Comparison of ENCODE assay signal across 12 cellular contexts in the genomic region with DNA sequence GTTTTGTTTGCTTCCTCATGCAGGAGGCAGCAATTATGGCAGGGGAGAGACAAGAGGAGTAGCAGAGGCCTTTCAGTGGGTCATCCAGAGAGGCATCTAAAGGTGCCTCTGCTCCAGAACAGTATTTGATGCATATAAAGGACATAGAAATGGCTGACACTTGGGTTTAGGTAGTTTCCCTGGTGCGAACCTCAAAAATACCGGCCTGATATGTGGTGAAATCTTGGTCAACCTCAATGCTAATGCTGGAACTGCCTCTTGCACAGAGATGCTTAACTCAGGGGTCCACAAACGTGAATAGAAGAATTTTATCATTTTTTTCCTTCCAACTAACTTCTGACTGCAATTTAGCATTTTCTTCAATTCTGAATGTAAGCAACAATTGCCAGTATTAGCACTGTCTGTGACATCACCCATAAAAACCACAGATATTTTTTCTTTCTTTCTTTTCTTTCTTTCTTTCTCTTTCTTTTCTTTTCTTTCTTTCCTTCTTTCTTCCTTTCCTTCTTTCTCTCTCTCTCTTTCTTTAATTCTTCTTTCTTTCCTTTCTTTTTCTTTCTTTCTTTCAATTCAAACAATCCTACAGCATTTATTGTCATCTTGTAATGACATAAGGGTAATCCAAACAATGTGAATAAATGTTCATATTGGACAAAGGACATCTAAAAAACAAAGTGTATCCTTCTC.
DNase-seq lines count a peak whose midpoint lies in the region; ATAC-seq, FAIRE-seq and TF ChIP-seq lines count a peak whose summit lies in the region.
"Had no signal": no experiment of that assay in that cellular context is flagged by ENCODE, and none has a peak within 500 bp of the region (broad histone marks: within the 10 kb centered on the region; RNA-seq: fewer than 3 reads in every experiment).

No MANE protein-coding gene starts in this region.

- DNase-seq in mammary epithelial cell (no peak), MCF 10A (ENCODE audit: unreplicated experiment) (no peak), astrocyte (ENCODE audit: low read depth) (no peak), LoVo (ENCODE audit: low spot score) (no peak), COLO829 (ENCODE audit: low spot score) (no peak)
- DNase-seq: activated CD8-positive, alpha-beta memory T cell treated with anti-CD3 and anti-CD28 coated beads, Interleukin-2, amount 50 U/mL, for 48 hours; NCI-H146 had no signal

- in situ Hi-C loops in mammary epithelial cell (cut with MboI; ENCODE audit: low sequenced_read_pairs in 2 of 2), result no loop called here

- BruUV-seq in mammary epithelial cell (replicated peaks; lab: Mats Ljungman, UMichigan), result no TSS peak
- BruUV-seq in MCF 10A (replicated peaks; lab: Mats Ljungman, UMichigan), result no TSS peak

- POLR2A ChIA-PET in MCF 10A (lab: Yijun Ruan, JAX), result no interaction called here

- H3K4me3 ChIP-seq in mammary epithelial cell (replicated peaks in 1 of 3; ENCODE audit: insufficient read depth in 1 of 3, low read depth in 2 of 3, low read length in 3 of 3), result peak overlapping the region in 1 of 3 experiments; percentile 8
- peak overlapping the region; percentile 1 for H3K4me3 ChIP-seq in astrocyte (ENCODE audit: insufficient read depth, low read depth, low read length)
- H3K4me3 ChIP-seq: upper lobe of right lung had no signal

- H3K79me2 ChIP-seq in mammary epithelial cell (ENCODE audit: insufficient read depth, low read length), result no peaks in the 10 kb centered on the region
- no peaks in the 10 kb centered on the region for H3K79me2 ChIP-seq in astrocyte (ENCODE audit: insufficient read depth, low read length)
- H3K79me2 ChIP-seq: parathyroid adenoma had no signal

- H4K20me1 ChIP-seq in mammary epithelial cell (ENCODE audit: insufficient read depth, low read length) (no peaks in the 10 kb centered on the region), astrocyte (ENCODE audit: insufficient read depth, low read length) (no peaks in the 10 kb centered on the region)

- TF ChIP-seq CTCF in mammary epithelial cell (conservative IDR thresholded peaks at IDR 0.05 in 1 of 2, IDR thresholded peaks at IDR 0.05 in 1 of 2; ENCODE audit: extremely low read depth in 1 of 2, insufficient read depth in 1 of 2, low read depth in 1 of 2, low read length in 2 of 2) (no peak), MCF 10A (IDR thresholded peaks at IDR 0.05; ENCODE audit: unreplicated experiment) (no peak), astrocyte (IDR thresholded peaks at IDR 0.05; ENCODE audit: insufficient read depth, low read depth, low read length) (no peak)

- H3K4me2 ChIP-seq in mammary epithelial cell (ENCODE audit: insufficient read depth, low read depth, low read length) (peak overlapping the region; percentile 78), astrocyte (ENCODE audit: low read length) (peak overlapping the region; percentile 76)

- H3K36me3 ChIP-seq in mammary epithelial cell (ENCODE audit: insufficient read depth, low read length), result no peaks in the 10 kb centered on the region
- H3K36me3 ChIP-seq in astrocyte (ENCODE audit: insufficient read depth, low read length), result no peaks in the 10 kb centered on the region
- H3K36me3 ChIP-seq: upper lobe of right lung had no signal

- H2AFZ ChIP-seq in mammary epithelial cell (ENCODE audit: low read depth, low read length), result peak overlapping the region; percentile 82
- H2AFZ ChIP-seq in astrocyte (ENCODE audit: low read depth, low read length), result peak overlapping the region; percentile 31
- H2AFZ ChIP-seq: parathyroid adenoma had no signal

- FAIRE-seq in astrocyte (lab: Jason Lieb, UNC), result no peak

- H3K36me3 Mint-ChIP-seq in MCF 10A (ENCODE audit: insufficient read depth, unreplicated experiment), result no peaks in the 10 kb centered on the region
- H3K36me3 Mint-ChIP-seq in astrocyte (ENCODE audit: low read depth, unreplicated experiment), result no peaks in the 10 kb centered on the region
- H3K36me3 Mint-ChIP-seq in stimulated activated naive CD8-positive, alpha-beta T cell treated with anti-CD3 and anti-CD28 coated beads, Interleukin-15, Interleukin-2, amounts not matched to agents 100 ng/mL and 50 ng/mL, for 24 hours (ENCODE audit: low read depth), result no peaks in the 10 kb centered on the region

- no peaks in the 10 kb centered on the region for H3K27me3 ChIP-seq in mammary epithelial cell (ENCODE audit: insufficient read depth, low read length)
- no peaks in the 10 kb centered on the region for H3K27me3 ChIP-seq in astrocyte (ENCODE audit: insufficient read depth, low read length)
- H3K27me3 ChIP-seq: upper lobe of right lung had no signal

- dilution Hi-C loops in mammary epithelial cell (cut with HindIII; ENCODE audit: low sequenced_read_pairs), result no loop called here

- CTCF ChIA-PET in mammary epithelial cell (lab: Charles Lee; ENCODE audit: low non-redundant PET), result no interaction called here
- CTCF ChIA-PET in MCF 10A (lab: Yijun Ruan, JAX), result interaction anchor here (0.6 to 1.6 kb wide), 4 partner anchors 10 to 460 kb away, joined by 3 to 8 read pairs (median 3); no protein-coding TSS in a partner anchor

- H3K27me3 Mint-ChIP-seq in MCF 10A (ENCODE audit: insufficient read depth, unreplicated experiment) (no peaks in the 10 kb centered on the region), astrocyte (ENCODE audit: low read depth, unreplicated experiment) (peaks cover 7% of the 10 kb centered on the region)
- H3K27me3 Mint-ChIP-seq in stimulated activated naive CD8-positive, alpha-beta T cell treated with anti-CD3 and anti-CD28 coated beads, Interleukin-15, Interleukin-2, amounts not matched to agents 100 ng/mL and 50 ng/mL, for 24 hours, result peaks cover 48% of the 10 kb centered on the region

- H3K27ac Mint-ChIP-seq in MCF 10A (ENCODE audit: low read depth, unreplicated experiment), result no peak overlapping the region
- H3K27ac Mint-ChIP-seq in astrocyte (ENCODE audit: unreplicated experiment), result peak overlapping the region; percentile 59
- H3K27ac Mint-ChIP-seq in stimulated activated naive CD8-positive, alpha-beta T cell treated with anti-CD3 and anti-CD28 coated beads, Interleukin-15, Interleukin-2, amounts not matched to agents 100 ng/mL and 50 ng/mL, for 24 hours, result peak overlapping the region; percentile 74

- H3K4me1 Mint-ChIP-seq in MCF 10A (ENCODE audit: insufficient read depth, unreplicated experiment) (peaks cover 18% of the 10 kb centered on the region), astrocyte (ENCODE audit: low read depth, unreplicated experiment) (peaks cover 19% of the 10 kb centered on the region)
- H3K4me1 Mint-ChIP-seq in stimulated activated naive CD8-positive, alpha-beta T cell treated with anti-CD3 and anti-CD28 coated beads, Interleukin-15, Interleukin-2, amounts not matched to agents 100 ng/mL and 50 ng/mL, for 24 hours (ENCODE audit: low read depth), result peaks cover 15% of the 10 kb centered on the region

- peak overlapping the region; percentile 70 for H3K27ac ChIP-seq in mammary epithelial cell (ENCODE audit: insufficient read depth, low read depth, low read length)
- H3K27ac ChIP-seq in astrocyte (ENCODE audit: low read depth, low read length), result peak overlapping the region; percentile 57
- H3K27ac ChIP-seq: parathyroid adenoma, upper lobe of right lung had no signal

- H3K4me3 Mint-ChIP-seq in MCF 10A (ENCODE audit: unreplicated experiment), result no peak overlapping the region
- peak overlapping the region; percentile 11 for H3K4me3 Mint-ChIP-seq in astrocyte (ENCODE audit: unreplicated experiment)
- H3K4me3 Mint-ChIP-seq in stimulated activated naive CD8-positive, alpha-beta T cell treated with anti-CD3 and anti-CD28 coated beads, Interleukin-15, Interleukin-2, amounts not matched to agents 100 ng/mL and 50 ng/mL, for 24 hours, result no peak overlapping the region

- H3K4me1 ChIP-seq in mammary epithelial cell (ENCODE audit: insufficient read depth, low read length) (peaks cover 35% of the 10 kb centered on the region), astrocyte (ENCODE audit: insufficient read depth, low read length) (peaks cover 23% of the 10 kb centered on the region)

- intact Hi-C loops in mammary epithelial cell (cut with micrococcal nuclease), result no loop called here
- intact Hi-C loops in MCF 10A (cut with micrococcal nuclease), result no loop called here

- no peaks in the 10 kb centered on the region for H3K9me3 ChIP-seq in mammary epithelial cell (replicated peaks; ENCODE audit: insufficient read depth, low read length)
- H3K9me3 ChIP-seq in astrocyte (ENCODE audit: insufficient read depth, low read depth, low read length), result no peaks in the 10 kb centered on the region
- H3K9me3 ChIP-seq: upper lobe of right lung had no signal

- ATAC-seq in HG02759 (IDR thresholded peaks at IDR 0.05; ENCODE audit: unreplicated experiment) (peak; percentile 66), HG03457 (IDR thresholded peaks at IDR 0.05; ENCODE audit: unreplicated experiment) (no peak)

- H3K9me3 Mint-ChIP-seq in MCF 10A (ENCODE audit: unreplicated experiment) (no peaks in the 10 kb centered on the region), astrocyte (ENCODE audit: unreplicated experiment) (peaks cover 6% of the 10 kb centered on the region)
- H3K9me3 Mint-ChIP-seq in stimulated activated naive CD8-positive, alpha-beta T cell treated with anti-CD3 and anti-CD28 coated beads, Interleukin-15, Interleukin-2, amounts not matched to agents 100 ng/mL and 50 ng/mL, for 24 hours, result no peaks in the 10 kb centered on the region

- no peak overlapping the region for H3K9ac ChIP-seq in mammary epithelial cell (ENCODE audit: insufficient read depth, low read length)
- H3K9ac ChIP-seq in astrocyte (ENCODE audit: low read length), result peak overlapping the region; percentile 24
- H3K9ac ChIP-seq: parathyroid adenoma had no signal

- 52% methylated on average over 3 of the region's 3 CpGs for WGBS in mammary epithelial cell (ENCODE audit: low coverage, missing lambda C conversion rate)
